ENCODE assay signal across 10 cellular contexts in genomic region chr22:32745251-32745995, GRCh38. TPM values are rescaled to one million over a fixed set of nuclear protein-coding genes. Genes with fewer than 3 reads are reported as not detected.
A peak's percentile ranks its signal among the peaks of the same experiment; 100 is the strongest.
DNase-seq lines count a peak whose midpoint lies in the region; ATAC-seq and TF ChIP-seq lines count a peak whose summit lies in the region.
"Had no signal": no experiment of that assay in that cellular context is flagged by ENCODE, and none has a peak within 500 bp of the region (broad histone marks: within the 10 kb centered on the region; RNA-seq: fewer than 3 reads in every experiment).

No MANE protein-coding gene starts in this region.

- H3K9ac ChIP-seq in GM23248 = peak overlapping the region; percentile 54

- peak overlapping the region; percentile 57 for H3K4me3 ChIP-seq in GM23248
- no peak overlapping the region for H3K4me3 ChIP-seq in body of pancreas
- no peak overlapping the region for H3K4me3 ChIP-seq in psoas muscle
- no peak overlapping the region for H3K4me3 ChIP-seq in dorsolateral prefrontal cortex

- no peak for TF ChIP-seq CTCF in body of pancreas (IDR thresholded peaks at IDR 0.05)
- TF ChIP-seq CTCF in psoas muscle (IDR thresholded peaks at IDR 0.05) = no peak
- TF ChIP-seq CTCF in dorsolateral prefrontal cortex (IDR thresholded peaks at IDR 0.05 in 54 of 56, conservative IDR thresholded peaks at IDR 0.05 in 2 of 56; ENCODE audit: low read depth in 1 of 56, partially characterized antibody in 56 of 56) = no peak

- ATAC-seq in body of pancreas (no peak), left ventricle myocardium superior (peak; percentile 90), psoas muscle (peak; percentile 32 to 77 (median 66))
- no peak for ATAC-seq in activated CD4-positive, CD25-positive, alpha-beta regulatory T cell treated with anti-CD3 and anti-CD28 coated beads, Interleukin-2, amount 50 U/mL, for 24 hours

- DNase-seq in GM23248 (peak; percentile 72), body of pancreas (peak in 3 of 4 donors; percentile 16 to 53 (median 39)), left ventricle myocardium superior (peak; percentile 78), psoas muscle (peak; percentile 74 to 85), dorsolateral prefrontal cortex (no peak), NCI-H2107 treated with DMSO at 0.1 percent for 48 hours (lab: John Stamatoyannopoulos, UW; ENCODE audit: unreplicated experiment) (no peak)
- no peak for DNase-seq in activated naive CD4-positive, alpha-beta T cell treated with Interleukin-2 at 50 U/mL for 16 hours
- DNase-seq: activated naive CD4-positive, alpha-beta T cell; NCI-H774 had no signal

- H3K4me1 ChIP-seq in GM23248 (ENCODE audit: insufficient read depth) = peaks cover 18% of the 10 kb centered on the region
- H3K4me1 ChIP-seq in body of pancreas = no peaks in the 10 kb centered on the region
- H3K4me1 ChIP-seq in psoas muscle = no peaks in the 10 kb centered on the region

- H3K27ac ChIP-seq in GM23248 (peak overlapping the region; percentile 34), body of pancreas (no peak overlapping the region), psoas muscle (no peak overlapping the region), dorsolateral prefrontal cortex (no peak overlapping the region)

- no peak for TF ChIP-seq POLR2A in body of pancreas (IDR thresholded peaks at IDR 0.05)

- H4K20me1 ChIP-seq in GM23248 (ENCODE audit: insufficient read depth) = no peaks in the 10 kb centered on the region

- H3K36me3 ChIP-seq in GM23248 (ENCODE audit: low read depth) = no peaks in the 10 kb centered on the region
- H3K36me3 ChIP-seq in body of pancreas (replicated peaks in 1 of 2; ENCODE audit: insufficient read depth in 1 of 2, low read depth in 2 of 2) = no peaks in the 10 kb centered on the region
- H3K36me3 ChIP-seq in psoas muscle (ENCODE audit: insufficient read depth in 1 of 2, low read depth in 1 of 2) = no peaks in the 10 kb centered on the region

- WGBS in GM23248 (ENCODE audit: low coverage in 1 of 2, low lambda C conversion rate in 2 of 2, missing lambda C conversion rate in 2 of 2), 2 experiments = 3% methylated on average over 16 of the region's 16 CpGs
- 24 to 34% methylated on average over 14 to 16 of the region's 16 CpGs for WGBS in body of pancreas, 2 donors
- 21 to 28% (median 23%) methylated on average over 16 of the region's 16 CpGs for WGBS in psoas muscle, 3 donors

- in situ Hi-C loops in GM23248 (cut with MboI) = no loop called here

- intact Hi-C loops in body of pancreas (cut with DNase I) = no loop called here
- intact Hi-C loops in left ventricle myocardium superior (cut with micrococcal nuclease) = no loop called here
- intact Hi-C loops in psoas muscle (cut with DNase I) = no loop called here
- intact Hi-C loops in dorsolateral prefrontal cortex (cut with DNase I) = loop anchor here in 1 of 2 donors (10.0 kb wide), 1 partner anchor 79 kb away; no protein-coding TSS in a partner anchor

- H2AFZ ChIP-seq in GM23248 = peak overlapping the region; percentile 70

- H3K79me2 ChIP-seq in GM23248 (ENCODE audit: insufficient read depth) = no peaks in the 10 kb centered on the region

- no peaks in the 10 kb centered on the region for H3K9me2 ChIP-seq in GM23248 (ENCODE audit: insufficient read depth)

- H3K27me3 ChIP-seq in GM23248 (replicated peaks; ENCODE audit: insufficient read depth) (no peaks in the 10 kb centered on the region), body of pancreas (no peaks in the 10 kb centered on the region), psoas muscle (ENCODE audit: insufficient read depth in 3 of 3, low read length in 2 of 3) (peaks cover 0 to 10% (median 4%) of the 10 kb centered on the region in 3 donors), dorsolateral prefrontal cortex (no peaks in the 10 kb centered on the region)

- H3K4me2 ChIP-seq in GM23248 (ENCODE audit: unreplicated experiment) = peak overlapping the region; percentile 78

- H3F3A ChIP-seq in GM23248 (ENCODE audit: insufficient read depth) = 0 out of 2 replicates have a peak, but pooled peaks cover 12% of the 10 kb centered on the region

- no peaks in the 10 kb centered on the region for H3K9me3 ChIP-seq in GM23248 (ENCODE audit: low read depth)
- no peaks in the 10 kb centered on the region for H3K9me3 ChIP-seq in body of pancreas
- no peaks in the 10 kb centered on the region for H3K9me3 ChIP-seq in psoas muscle

RNA-seq across cellular contexts. Expression of gene TIMP3, which starts 56.1 kb away (rescaled TPM):
- total RNA-seq in GM23248 (2014; rRNA removed; shearing (Covaris generic)) = 1,244 and 1,254 TPM in 2 replicates
- polyA plus RNA-seq in GM23248 (2016; fragmentation: Nextera tagmentation; extraction: Ambion mirVana) (1,465 and 1,490 TPM in 2 replicates), psoas muscle (10 to 100 TPM; 58.6 to 80.7 (median 65.0) TPM)
- total RNA-seq in body of pancreas (100 to 1,000 TPM; 149 to 280 TPM), left ventricle myocardium superior (256 TPM), psoas muscle (100 to 1,000 TPM in 2 of 4 donors, 10 to 100 TPM in 2; 65.0 to 160 (median 92.5) TPM), dorsolateral prefrontal cortex (100 to 1,000 TPM in 10 of 120 experiments, 10 to 100 TPM in 110; 30.5 to 155 (median 57.5) TPM)

Comparison
In these comparisons a context has a peak if more than half of its experiments do, and no peak if none do; other contexts are left out.
1. DNase-seq: peak in GM23248 (single experiment), body of pancreas (3 of 4), left ventricle myocardium superior (single experiment) and psoas muscle (2 of 2); none in dorsolateral prefrontal cortex (0 of 10), activated naive CD4-positive, alpha-beta T cell treated with Interleukin-2 at 50 U/mL for 16 hours (single experiment) and NCI-H2107 treated with DMSO at 0.1 percent for 48 hours (single experiment).
2. ATAC-seq: peak in left ventricle myocardium superior (single experiment) and psoas muscle (4 of 4); none in body of pancreas (single experiment) and activated CD4-positive, CD25-positive, alpha-beta regulatory T cell treated with anti-CD3 and anti-CD28 coated beads, Interleukin-2, amount 50 U/mL, for 24 hours (0 of 2).